8 cellular contexts compared by ENCODE assay signal in genomic region chr13:42990991-42991891, GRCh38. TPM values are rescaled to one million over a fixed set of nuclear protein-coding genes. Genes with fewer than 3 reads are reported as not detected.
DNase-seq lines count a peak whose midpoint lies in the region; ATAC-seq and TF ChIP-seq lines count a peak whose summit lies in the region.

No MANE protein-coding gene starts in this region.

- no peaks in the 10 kb centered on the region for H3K27me3 ChIP-seq in SJCRH30
- no peaks in the 10 kb centered on the region for H3K27me3 ChIP-seq in psoas muscle (ENCODE audit: insufficient read depth in 3 of 3, low read length in 2 of 3)

- H3K27ac ChIP-seq in SJCRH30: no peak overlapping the region
- H3K27ac ChIP-seq in psoas muscle: peak overlapping the region; percentile 60

- ATAC-seq in psoas muscle (peak in 1 of 4 donors; percentile 30), GM19452 (IDR thresholded peaks at IDR 0.05; ENCODE audit: unreplicated experiment) (no peak), GM19328 (IDR thresholded peaks at IDR 0.05; ENCODE audit: unreplicated experiment) (no peak), HG02642 (IDR thresholded peaks at IDR 0.05; ENCODE audit: poor library complexity, unreplicated experiment) (no peak)

- DNase-seq in SJCRH30 (no peak), fibroblast of mammary gland (ENCODE audit: low read depth) (no peak), psoas muscle (no peak), ureter (ENCODE audit: low spot score) (no peak)

- H3K9me3 ChIP-seq in SJCRH30 (replicated peaks): no peaks in the 10 kb centered on the region
- H3K9me3 ChIP-seq in psoas muscle: no peaks in the 10 kb centered on the region

- H3K36me3 ChIP-seq in SJCRH30 (no peaks in the 10 kb centered on the region), psoas muscle (ENCODE audit: insufficient read depth in 1 of 2, low read depth in 1 of 2) (no peaks in the 10 kb centered on the region)

- 67 to 78% (median 70%) methylated on average over 17 of the region's 17 CpGs for whole genome bisulfite sequencing in psoas muscle, 3 donors

- peak overlapping the region; percentile 73 for H3K4me3 ChIP-seq in GM08714 (ENCODE audit: low read length)
- H3K4me3 ChIP-seq in SJCRH30: peak overlapping the region; percentile 56
- H3K4me3 ChIP-seq in fibroblast of mammary gland (ENCODE audit: control insufficient read depth, low read depth, low read length): peak overlapping the region; percentile 48
- H3K4me3 ChIP-seq in psoas muscle: peak overlapping the region; percentile 87

- intact Hi-C loops in psoas muscle (cut with DNase I): loop anchor here in 1 of 2 donors (5.0 kb wide), 1 partner anchor 56 kb away; no protein-coding TSS in a partner anchor

- H3K4me1 ChIP-seq in SJCRH30 (no peaks in the 10 kb centered on the region), psoas muscle (peaks cover 12% of the 10 kb centered on the region)

- TF ChIP-seq CTCF in fibroblast of mammary gland (conservative IDR thresholded peaks at IDR 0.05; ENCODE audit: control insufficient read depth, insufficient read depth, low read depth, low read length) (no peak), psoas muscle (IDR thresholded peaks at IDR 0.05) (no peak)

RNA-seq across cellular contexts. Expression of gene EPSTI1, which starts 0.8 kb away (rescaled TPM):
- total RNA-seq in SJCRH30 (2014; rRNA removed; shearing (Covaris generic)): 0.03 and 1.1 TPM in 2 replicates
- total RNA-seq in psoas muscle (1 to 10 TPM; 1.4 to 2.6 (median 1.5) TPM), ureter (4.1 TPM)
- under 1 TPM; 0.82 to 0.91 (median 0.89) TPM for polyA plus RNA-seq in psoas muscle

RNA-seq across cellular contexts. Expression of gene DNAJC15, which starts 32.1 kb away (rescaled TPM):
- 10.1 and 11.2 TPM in 2 replicates for total RNA-seq in SJCRH30 (2014; rRNA removed; shearing (Covaris generic))
- total RNA-seq in psoas muscle (10 to 100 TPM in 3 of 4 donors, 1 to 10 TPM in 1; 9.4 to 13.6 (median 11.4) TPM), ureter (10.9 TPM)
- polyA plus RNA-seq in psoas muscle: 10 to 100 TPM; 17.1 to 22.4 (median 18.8) TPM
